8 cellular contexts compared by ENCODE assay signal in the genomic region with DNA sequence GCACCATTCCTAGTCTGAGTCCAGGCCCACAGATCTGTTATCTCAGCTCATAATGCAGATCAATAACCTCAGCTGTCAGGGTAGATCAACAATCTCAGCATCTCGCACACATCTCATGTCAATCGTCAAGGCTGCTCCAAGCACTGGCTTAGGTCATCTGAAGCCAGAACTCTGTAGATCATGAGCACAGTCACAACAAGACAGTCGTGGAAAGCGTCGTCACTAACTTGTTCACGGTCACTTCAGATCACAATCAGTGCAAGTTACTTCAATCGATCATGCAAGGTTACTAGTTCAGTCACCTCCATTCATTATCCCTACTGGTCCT.
DNase-seq lines count a peak whose midpoint lies in the region; ATAC-seq, FAIRE-seq and TF ChIP-seq lines count a peak whose summit lies in the region.

No MANE protein-coding gene starts in this region.

- intact Hi-C loops in endothelial cell of umbilical vein (cut with micrococcal nuclease) (loop anchor here (2.0 kb wide), 1 partner anchor 13 kb away; no protein-coding TSS in a partner anchor), pancreas (cut with DNase I) (no loop called here), posterior vena cava (cut with DNase I) (no loop called here)

- H3K79me2 ChIP-seq in endothelial cell of umbilical vein (ENCODE audit: control insufficient read depth, insufficient read depth, low read length): peaks cover 43% of the 10 kb centered on the region

- H3K9ac ChIP-seq in endothelial cell of umbilical vein (replicated peaks; ENCODE audit: extremely low read depth, insufficient read depth, low read length): peak overlapping the region; percentile 76

- DNase-seq in OCI-M1 (lab: John Stamatoyannopoulos, UW): peak; percentile 52
- DNase-seq in endothelial cell of umbilical vein (ENCODE audit: low read depth, low spot score): no peak
- DNase-seq in pancreas: peak in 1 of 6 donors; percentile 20
- no peak for DNase-seq in amygdala (lab: John Stamatoyannopoulos, UW)
- DNase-seq in posterior vena cava (ENCODE audit: low spot score): no peak

- H4K20me1 ChIP-seq in endothelial cell of umbilical vein (replicated peaks; ENCODE audit: control insufficient read depth, extremely low read depth, insufficient read depth, low read length): no peaks in the 10 kb centered on the region

- ATAC-seq in GM19452 (IDR thresholded peaks at IDR 0.05; ENCODE audit: unreplicated experiment) (peak; percentile 17), pancreas (peak in 3 of 4 donors; percentile 5 to 22 (median 22)), HG03520 (IDR thresholded peaks at IDR 0.05; ENCODE audit: unreplicated experiment) (no peak), HG02981 (IDR thresholded peaks at IDR 0.05; ENCODE audit: unreplicated experiment) (no peak)

- H3K9me3 ChIP-seq in endothelial cell of umbilical vein (replicated peaks; ENCODE audit: control insufficient read depth, insufficient read depth, low read length) (no peaks in the 10 kb centered on the region), pancreas (no peaks in the 10 kb centered on the region)

- CTCF ChIA-PET in endothelial cell of umbilical vein (lab: Charles Lee): no interaction called here

- BruUV-seq in endothelial cell of umbilical vein (replicated peaks; lab: Mats Ljungman, UMichigan): TSS peak; percentile 62

- H3K9me1 ChIP-seq in endothelial cell of umbilical vein (replicated peaks; ENCODE audit: control insufficient read depth, extremely low read depth, insufficient read depth, low read length): no peaks in the 10 kb centered on the region

- H3K4me1 ChIP-seq in endothelial cell of umbilical vein (ENCODE audit: control insufficient read depth, extremely low read depth, insufficient read depth, low read length) (peaks cover 41% of the 10 kb centered on the region), pancreas (peaks cover 19 to 37% (median 22%) of the 10 kb centered on the region in 3 donors)

- H3K27me3 ChIP-seq in endothelial cell of umbilical vein (ENCODE audit: control insufficient read depth in 2 of 2, insufficient read depth in 2 of 2, low read length in 2 of 2) (no peaks in the 10 kb centered on the region), pancreas (no peaks in the 10 kb centered on the region)

- H3K27ac ChIP-seq in endothelial cell of umbilical vein (ENCODE audit: insufficient read depth, low read depth, low read length) (peak overlapping the region; percentile 14), pancreas (peak overlapping the region; percentile 6 to 84 (median 62))

- FAIRE-seq in endothelial cell of umbilical vein (lab: Jason Lieb, UNC): peak; percentile 47
- no peak for FAIRE-seq in pancreas (lab: Jason Lieb, UNC)

- no peak for TF ChIP-seq CTCF in endothelial cell of umbilical vein (IDR thresholded peaks at IDR 0.05; ENCODE audit: extremely low read depth in 1 of 2, insufficient read depth in 1 of 2, low read depth in 1 of 2, low read length in 2 of 2)
- no peak for TF ChIP-seq CTCF in pancreas (IDR thresholded peaks at IDR 0.05)

- H2AFZ ChIP-seq in endothelial cell of umbilical vein (ENCODE audit: low read depth, low read length): peak overlapping the region; percentile 93

- TF ChIP-seq POLR2A in endothelial cell of umbilical vein (IDR thresholded peaks at IDR 0.05; ENCODE audit: low read depth, low read length): no peak

- H3K36me3 ChIP-seq in endothelial cell of umbilical vein (ENCODE audit: control insufficient read depth in 2 of 2, extremely low read depth in 1 of 2, insufficient read depth in 2 of 2, low read length in 2 of 2): no peaks in the 10 kb centered on the region
- H3K36me3 ChIP-seq in pancreas: no peaks in the 10 kb centered on the region

- H3K4me3 ChIP-seq in endothelial cell of umbilical vein (replicated peaks in 1 of 3; ENCODE audit: insufficient read depth in 1 of 3, low read depth in 1 of 3, low read length in 3 of 3) (peak overlapping the region in 2 of 3 experiments; percentile 73 to 90), pancreas (peak overlapping the region; percentile 59 to 83 (median 76))

- POLR2A ChIA-PET in endothelial cell of umbilical vein (lab: Charles Lee): no interaction called here

- WGBS in pancreas, 2 donors: 8 to 10% methylated on average over 7 of the region's 7 CpGs

- dilution Hi-C loops in endothelial cell of umbilical vein (cut with MboI; ENCODE audit: extremely low pct_ligation_motif_present, low sequenced_read_pairs): no loop called here

- H3K4me2 ChIP-seq in endothelial cell of umbilical vein (ENCODE audit: insufficient read depth, low read length): peak overlapping the region; percentile 59

TF ChIP-seq in endothelial cell of umbilical vein, 7 proteins besides CTCF, POLR2A, EP300 and RAD21:
- TF ChIP-seq FOS (IDR thresholded peaks at IDR 0.05; ENCODE audit: borderline replicate concordance, insufficient read depth, low read length) (no peak), EZH2 (IDR thresholded peaks at IDR 0.05; ENCODE audit: borderline replicate concordance, low read depth, low read length, severe bottlenecking) (no peak), POLR2AphosphoS5 (IDR thresholded peaks at IDR 0.05; ENCODE audit: insufficient read depth, low read depth, low read length) (no peak), MYC (IDR thresholded peaks at IDR 0.05; ENCODE audit: low read depth, low read length) (no peak), GATA2 (IDR thresholded peaks at IDR 0.05; ENCODE audit: insufficient read depth, insufficient read length, low read depth, low read length) (no peak), JUN (IDR thresholded peaks at IDR 0.05; ENCODE audit: borderline replicate concordance, insufficient read depth, insufficient read length, low read depth) (no peak)
- TF ChIP-seq, protein P1, sequence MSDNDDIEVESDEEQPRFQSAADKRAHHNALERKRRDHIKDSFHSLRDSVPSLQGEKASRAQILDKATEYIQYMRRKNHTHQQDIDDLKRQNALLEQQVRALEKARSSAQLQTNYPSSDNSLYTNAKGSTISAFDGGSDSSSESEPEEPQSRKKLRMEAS (IDR thresholded peaks at IDR 0.05; ENCODE audit: insufficient read depth, insufficient read length): no peak

Comparison
In these comparisons a context has a peak if more than half of its experiments do, and no peak if none do; other contexts are left out.
1. ATAC-seq: peak in GM19452 (single experiment) and pancreas (3 of 4); none in HG03520 (single experiment) and HG02981 (single experiment).